ENCODE assay signal across 29 cellular contexts in the genomic region with DNA sequence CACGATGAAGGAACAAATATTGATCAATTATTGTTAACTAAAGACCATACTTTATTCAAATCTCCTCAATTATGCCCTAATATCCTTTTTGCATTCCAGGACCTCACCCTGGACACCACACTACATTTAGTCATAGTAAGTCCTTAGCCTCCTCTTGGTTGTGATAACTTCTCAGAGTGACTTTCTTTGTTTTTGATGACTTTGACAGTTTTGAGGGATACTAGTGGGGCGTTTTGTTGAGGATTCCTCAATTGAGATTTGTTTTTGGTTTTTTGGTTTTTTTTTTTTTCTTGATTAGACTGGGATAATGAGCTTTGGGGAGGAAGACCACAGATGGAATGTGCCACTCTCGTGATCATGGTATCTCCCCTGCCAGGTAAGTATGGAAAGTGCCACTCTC.
"Had no signal": no experiment of that assay in that cellular context is flagged by ENCODE, and none has a peak within 500 bp of the region (broad histone marks: within the 10 kb centered on the region; RNA-seq: fewer than 3 reads in every experiment).

No MANE protein-coding gene starts in this region.

- FAIRE-seq: urothelium cell line had no signal

- H3K4me1 ChIP-seq: stomach, suprapubic skin, testis, thyroid gland, tibial artery, tibial nerve, upper lobe of left lung, upper lobe of right lung, uterus, vagina had no signal

- H3K9me3 ChIP-seq: stomach, suprapubic skin, testis, thoracic aorta, thyroid gland, tibial artery, transverse colon, upper lobe of left lung, upper lobe of right lung, uterus, vagina had no signal

- H3K9me3 Mint-ChIP-seq: type B pancreatic cell had no signal

- ATAC-seq: stimulated activated effector memory CD8-positive, alpha-beta T cell treated with anti-CD3 and anti-CD28 coated beads, Interleukin-12 subunit alpha, Interleukin-12 subunit beta, amount 100 ng/mL, for 72 hours; stimulated activated memory B cell treated with anti-CD40 and anti-IgM and Interleukin-4, amounts not matched to agents 10 μg/mL and 1 μg/mL and 100 μg/mL, for 72 hours; stimulated activated naive B cell treated with anti-CD40 and anti-IgM and Interleukin-4, amounts not matched to agents 10 μg/mL and 1 μg/mL and 100 μg/mL, for 72 hours; stimulated activated naive CD8-positive, alpha-beta T cell treated with anti-CD3 and anti-CD28 coated beads, Interleukin-15, amount 100 ng/mL, for 72 hours; stimulated activated naive CD8-positive, alpha-beta T cell treated with anti-CD3 and anti-CD28 coated beads, Interleukin-15, Interleukin-2, amounts not matched to agents 100 U/mL and 50 U/mL, for 24 hours; upper lobe of right lung had no signal

- H3K4me3 Mint-ChIP-seq: stimulated activated effector memory CD8-positive, alpha-beta T cell treated with anti-CD3 and anti-CD28 coated beads, Interleukin-12 subunit alpha, Interleukin-12 subunit beta, amount 100 ng/mL, for 72 hours; stimulated activated memory B cell treated with anti-CD40 and anti-IgM and Interleukin-4, amounts not matched to agents 10 μg/mL and 1 μg/mL and 100 μg/mL, for 72 hours; stimulated activated naive B cell treated with anti-CD40 and anti-IgM and Interleukin-4, amounts not matched to agents 10 μg/mL and 1 μg/mL and 100 μg/mL, for 72 hours; stimulated activated naive CD8-positive, alpha-beta T cell treated with anti-CD3 and anti-CD28 coated beads, Interleukin-15, amount 100 ng/mL, for 72 hours; stimulated activated naive CD8-positive, alpha-beta T cell treated with anti-CD3 and anti-CD28 coated beads, Interleukin-15, Interleukin-2, amounts not matched to agents 100 ng/mL and 50 ng/mL, for 24 hours; type B pancreatic cell had no signal

- H3K36me3 ChIP-seq: stomach, suprapubic skin, thoracic aorta, thyroid gland, tibial artery, tibial nerve, transverse colon, upper lobe of left lung, upper lobe of right lung, uterus, vagina had no signal

- H3K27ac Mint-ChIP-seq: stimulated activated effector memory CD8-positive, alpha-beta T cell treated with anti-CD3 and anti-CD28 coated beads, Interleukin-12 subunit alpha, Interleukin-12 subunit beta, amount 100 ng/mL, for 72 hours; stimulated activated memory B cell treated with anti-CD40 and anti-IgM and Interleukin-4, amounts not matched to agents 10 μg/mL and 1 μg/mL and 100 μg/mL, for 72 hours; stimulated activated naive B cell treated with anti-CD40 and anti-IgM and Interleukin-4, amounts not matched to agents 10 μg/mL and 1 μg/mL and 100 μg/mL, for 72 hours; stimulated activated naive CD8-positive, alpha-beta T cell treated with anti-CD3 and anti-CD28 coated beads, Interleukin-15, Interleukin-2, amounts not matched to agents 100 ng/mL and 50 ng/mL, for 24 hours; type B pancreatic cell had no signal

- DNase-seq: stimulated activated CD4-positive, alpha-beta T cell treated with anti-CD3 and anti-CD28 coated beads, Interleukin-2, amount 100 ng/mL, for 48 hours; stimulated activated CD4-positive, alpha-beta T cell treated with anti-CD3 and anti-CD28 coated beads, Interleukin-4, amount 100 ng/mL, for 1 hour; stimulated activated CD4-positive, alpha-beta T cell treated with anti-CD3 and anti-CD28 coated beads, Interleukin-4, amount 100 ng/mL, for 24 hours; stimulated activated CD4-positive, alpha-beta T cell treated with anti-CD3 and anti-CD28 coated beads, Interleukin-4, amount 100 ng/mL, for 4 hours; stimulated activated CD8-positive, alpha-beta memory T cell treated with anti-CD3 and anti-CD28 coated beads, Interleukin-4, amount 100 ng/mL, for 48 hours; stimulated activated naive B cell treated with anti-CD40 and anti-IgM and Interleukin-4, amounts not matched to agents 10 μg/mL and 1 μg/mL and 100 μg/mL, for 72 hours; stimulated activated naive CD4-positive, alpha-beta T cell; stimulated activated naive CD4-positive, alpha-beta T cell treated with Interleukin-2 at 50 U/mL for 16 hours; stimulated activated naive CD8-positive, alpha-beta T cell treated with anti-CD3 and anti-CD28 coated beads, Interleukin-15, amount 100 ng/mL, for 72 hours; stimulated activated naive CD8-positive, alpha-beta T cell treated with anti-CD3 and anti-CD28 coated beads, Interleukin-15, Interleukin-2, amounts not matched to agents 100 U/mL and 50 U/mL, for 24 hours; stomach; substantia nigra; testis; thyroid gland; tibial artery; transverse colon; trophoblast cell; upper lobe of left lung; upper lobe of right lung; uterus had no signal

- H3K36me3 Mint-ChIP-seq: stimulated activated effector memory CD8-positive, alpha-beta T cell treated with anti-CD3 and anti-CD28 coated beads, Interleukin-12 subunit alpha, Interleukin-12 subunit beta, amount 100 ng/mL, for 72 hours; stimulated activated memory B cell treated with anti-CD40 and anti-IgM and Interleukin-4, amounts not matched to agents 10 μg/mL and 1 μg/mL and 100 μg/mL, for 72 hours; stimulated activated naive B cell treated with anti-CD40 and anti-IgM and Interleukin-4, amounts not matched to agents 10 μg/mL and 1 μg/mL and 100 μg/mL, for 72 hours; type B pancreatic cell had no signal

- H3K4me1 Mint-ChIP-seq: stimulated activated effector memory CD8-positive, alpha-beta T cell treated with anti-CD3 and anti-CD28 coated beads, Interleukin-12 subunit alpha, Interleukin-12 subunit beta, amount 100 ng/mL, for 72 hours; stimulated activated memory B cell treated with anti-CD40 and anti-IgM and Interleukin-4, amounts not matched to agents 10 μg/mL and 1 μg/mL and 100 μg/mL, for 72 hours; stimulated activated naive B cell treated with anti-CD40 and anti-IgM and Interleukin-4, amounts not matched to agents 10 μg/mL and 1 μg/mL and 100 μg/mL, for 72 hours; stimulated activated naive CD8-positive, alpha-beta T cell treated with anti-CD3 and anti-CD28 coated beads, Interleukin-15, amount 100 ng/mL, for 72 hours had no signal

- H3K4me3 ChIP-seq: stomach, suprapubic skin, testis, thoracic aorta, thyroid gland, tibial artery, tibial nerve, transverse colon, upper lobe of left lung, upper lobe of right lung, uterus, vagina had no signal

- H3K27me3 Mint-ChIP-seq: stimulated activated memory B cell treated with anti-CD40 and anti-IgM and Interleukin-4, amounts not matched to agents 10 μg/mL and 1 μg/mL and 100 μg/mL, for 72 hours; stimulated activated naive B cell treated with anti-CD40 and anti-IgM and Interleukin-4, amounts not matched to agents 10 μg/mL and 1 μg/mL and 100 μg/mL, for 72 hours; stimulated activated naive CD8-positive, alpha-beta T cell treated with anti-CD3 and anti-CD28 coated beads, Interleukin-15, Interleukin-2, amounts not matched to agents 100 ng/mL and 50 ng/mL, for 24 hours had no signal

- H3K27ac ChIP-seq: stomach, suprapubic skin, testis, thoracic aorta, thyroid gland, tibial artery, tibial nerve, transverse colon, upper lobe of left lung, upper lobe of right lung, uterus, vagina had no signal

- H3K27me3 ChIP-seq: stomach, thyroid gland, transverse colon, upper lobe of left lung, upper lobe of right lung, uterus, vagina had no signal
